In the genomic region with DNA sequence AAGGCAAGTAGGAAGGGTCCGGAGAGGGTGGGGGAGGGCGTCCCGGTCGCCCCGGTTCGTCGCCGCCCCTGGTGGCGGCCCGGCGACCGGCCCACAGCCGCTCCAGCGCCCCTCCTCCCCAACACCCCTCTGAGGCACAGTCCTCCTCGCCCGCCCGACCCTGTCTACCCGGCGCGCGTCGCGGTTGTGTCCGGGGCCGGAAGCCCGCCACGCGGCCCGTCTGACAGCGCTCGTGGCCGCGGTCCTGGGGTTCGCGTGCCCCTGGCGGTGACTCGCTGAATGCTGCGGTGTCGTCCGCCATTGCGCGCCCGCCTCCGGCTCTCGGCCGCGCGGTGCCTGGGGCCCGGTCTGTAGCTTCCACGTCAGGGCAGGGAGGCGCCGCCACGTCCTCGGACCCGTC, we compare ENCODE assay signal across 18 cellular contexts.
"Had no signal": no experiment of that assay in that cellular context is flagged by ENCODE, and none has a peak within 500 bp of the region (broad histone marks: within the 10 kb centered on the region; RNA-seq: fewer than 3 reads in every experiment).

No MANE protein-coding gene starts in this region.

- H2AFZ ChIP-seq: parathyroid adenoma had no signal

- H3K4me3 ChIP-seq: heart right ventricle, left ventricle myocardium inferior, right lobe of liver, skin epidermis, thoracic aorta had no signal

- H3K4me1 ChIP-seq: heart right ventricle, left ventricle myocardium inferior, parathyroid adenoma, right lobe of liver had no signal

- H3K27me3 ChIP-seq: right lobe of liver had no signal

- ATAC-seq: activated T-helper 17 cell treated with anti-CD3 and anti-CD28 coated beads, Interleukin-2, amount 50 U/mL, for 72 hours; stimulated activated naive B cell treated with anti-CD40 and anti-IgM and Interleukin-4, amounts not matched to agents 10 μg/mL and 1 μg/mL and 100 μg/mL, for 72 hours had no signal

- H3K79me2 ChIP-seq: parathyroid adenoma had no signal

- DNase-seq: activated CD8-positive, alpha-beta memory T cell treated with anti-CD3 and anti-CD28 coated beads for 24 hours; activated CD8-positive, alpha-beta memory T cell treated with anti-CD3 and anti-CD28 coated beads, Interleukin-2, amount 50 U/mL, for 4 hours; activated naive CD4-positive, alpha-beta T cell treated with anti-CD3 and anti-CD28 coated beads for 36 hours; activated naive CD8-positive, alpha-beta T cell treated with anti-CD3 and anti-CD28 coated beads, Interleukin-2, amount 10 ng/mL, durations not matched to agents 7 days and 5 days; activated T-cell treated with anti-CD3 and anti-CD28 coated beads, Interleukin-2, amount 50 U/mL, for 24 hours; amygdala; heart right ventricle; left ventricle myocardium inferior; nephron progenitor cell; right lobe of liver; stimulated activated naive B cell treated with anti-CD40 and anti-IgM and Interleukin-4, amounts not matched to agents 10 μg/mL and 1 μg/mL and 100 μg/mL, for 72 hours; T-helper 1 cell; WERI-Rb-1 had no signal

- H3K27ac ChIP-seq: epithelial cell of prostate, heart right ventricle, left ventricle myocardium inferior, parathyroid adenoma, right lobe of liver, skin epidermis, thoracic aorta, WERI-Rb-1 had no signal

- H3K36me3 ChIP-seq: heart right ventricle, right lobe of liver, thoracic aorta, WERI-Rb-1 had no signal

- H3K9me3 ChIP-seq: right lobe of liver had no signal
